8 cellular contexts compared by ENCODE assay signal in genomic region chr1:203306089-203306969, GRCh38. TPM values are rescaled to one million over a fixed set of nuclear protein-coding genes. Genes with fewer than 3 reads are reported as not detected.
DNase-seq lines count a peak whose midpoint lies in the region; ATAC-seq lines count a peak whose summit lies in the region.

No MANE protein-coding gene starts in this region.

- H3K27me3 ChIP-seq in skeletal muscle satellite cell (ENCODE audit: control insufficient read depth, insufficient read depth, low read length), result peaks cover 10% of the 10 kb centered on the region

- no peaks in the 10 kb centered on the region for H3K9me3 Mint-ChIP-seq in T-cell

- peaks cover 61 to 71% (median 70%) of the 10 kb centered on the region in 3 donors for H3K4me1 Mint-ChIP-seq in T-cell

- peak overlapping the region; percentile 94 to 100 (median 98) for H3K4me3 Mint-ChIP-seq in T-cell

- ATAC-seq in T-cell (replicated peaks in 1 of 4) (peak in 2 of 4 experiments; percentile 1 to 5), HG02610 (IDR thresholded peaks at IDR 0.05; ENCODE audit: unreplicated experiment) (no peak), HG02852 (IDR thresholded peaks at IDR 0.05; ENCODE audit: unreplicated experiment) (no peak)

- peaks cover 30% of the 10 kb centered on the region for H3K4me1 ChIP-seq in skeletal muscle satellite cell (ENCODE audit: control insufficient read depth, insufficient read depth, low read length)

- peak; percentile 66 for DNase-seq in Daoy (ENCODE audit: low read depth)
- peak; percentile 82 for DNase-seq in KBM-7
- DNase-seq in T-cell, result peak in 6 of 34 experiments; percentile 39 to 49 (median 44)
- DNase-seq in cerebellar cortex (ENCODE audit: low spot score), result peak; percentile 75
- peak; percentile 64 for DNase-seq in islet precursor cell

- peaks cover 48% of the 10 kb centered on the region for H3K36me3 Mint-ChIP-seq in T-cell

- no peaks in the 10 kb centered on the region for H3K9me3 ChIP-seq in skeletal muscle satellite cell (replicated peaks; ENCODE audit: low read length)

- H3K4me2 ChIP-seq in skeletal muscle satellite cell (ENCODE audit: low read length), result peak overlapping the region; percentile 76

- POLR2A ChIA-PET in T-cell (lab: Charles Lee), result interaction anchor here (0.6 to 9.7 kb wide), 19 partner anchors 10 to 39 kb away, joined by 3 to 366 read pairs (median 10); no protein-coding TSS in a partner anchor

- H3K9ac ChIP-seq in skeletal muscle satellite cell (ENCODE audit: low read depth, low read length), result peak overlapping the region; percentile 86

- peak overlapping the region; percentile 94 to 96 for H3K27ac Mint-ChIP-seq in T-cell

- H3K4me3 ChIP-seq in skeletal muscle satellite cell (ENCODE audit: low read length), result peak overlapping the region; percentile 98

- CTCF ChIA-PET in T-cell (lab: Charles Lee), result interaction anchor here (0.6 to 6.1 kb wide), 13 partner anchors 15 to 37 kb away, joined by 3 to 80 read pairs (median 5); no protein-coding TSS in a partner anchor

- H3K27me3 Mint-ChIP-seq in T-cell, result no peaks in the 10 kb centered on the region

- peaks cover 17% of the 10 kb centered on the region for H3K36me3 ChIP-seq in skeletal muscle satellite cell (ENCODE audit: insufficient read depth, low read length)

- in situ Hi-C loops in KBM-7 (cut with MboI; ENCODE audit: low pct_unique_long_range_greater_than_20kb, low sequenced_read_pairs), result no loop called here

RNA-seq across cellular contexts. Expression of gene BTG2, which starts 1.0 kb away (rescaled TPM):
- total RNA-seq in Daoy (2014; rRNA removed; shearing (Covaris generic)), result 2.2 and 2.6 TPM in 2 replicates
- total RNA-seq in T-cell, result 100 to 1,000 TPM; 172 to 655 (median 186) TPM
- 6.1 and 7.0 TPM in 2 replicates for total RNA-seq in skeletal muscle satellite cell (2012; rRNA removed)

RNA-seq across cellular contexts. Expression of gene FMOD, which starts 44.6 kb away (rescaled TPM):
- 0.03 and 0.69 TPM in 2 replicates for total RNA-seq in Daoy (2014; rRNA removed; shearing (Covaris generic))
- under 1 TPM in 3 of 5 donors, not detected in 2; 0.13 to 0.41 (median 0.18) TPM for total RNA-seq in T-cell
- total RNA-seq in skeletal muscle satellite cell (2012; rRNA removed), result under 0.01 and 0.44 TPM in 2 replicates

Comparison
In these comparisons a context has a peak if more than half of its experiments do, and no peak if none do; other contexts are left out.
1. RNA of gene BTG2, which starts 1.0 kb away (total RNA-seq): 172 to 655 TPM in T-cell; 2.2 to 2.6 TPM in Daoy; every median in the first group is over 10 times any median in the second.